In the genomic region with DNA sequence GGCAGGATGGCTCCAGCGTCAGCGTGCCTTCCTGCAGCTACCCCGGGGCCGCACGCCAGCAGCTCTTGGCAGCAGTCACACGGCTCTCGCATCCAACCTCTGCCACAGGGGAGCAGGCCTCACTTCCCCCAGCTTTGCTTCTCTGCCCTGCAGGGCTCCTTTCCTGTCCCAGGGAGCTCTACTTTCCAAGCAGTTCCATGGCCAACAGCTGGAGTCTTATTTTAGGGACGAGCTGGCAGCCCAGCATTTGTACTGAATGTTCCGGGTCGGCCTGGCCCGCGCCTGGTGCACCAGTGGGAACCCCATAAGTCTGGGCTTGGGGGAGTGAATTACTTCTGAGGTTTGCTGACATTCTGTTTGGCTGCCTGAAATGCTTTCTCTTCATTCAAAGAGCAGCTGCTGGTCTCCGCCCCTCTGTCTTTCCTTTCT, we compare ENCODE assay signal across 9 cellular contexts. TPM values are rescaled to one million over a fixed set of nuclear protein-coding genes. Genes with fewer than 3 reads are reported as not detected.
DNase-seq lines count a peak whose midpoint lies in the region; ATAC-seq and TF ChIP-seq lines count a peak whose summit lies in the region.
"Had no signal": no experiment of that assay in that cellular context is flagged by ENCODE, and none has a peak within 500 bp of the region (broad histone marks: within the 10 kb centered on the region; RNA-seq: fewer than 3 reads in every experiment).

No MANE protein-coding gene starts in this region.

- no peak overlapping the region for H2BK120ac ChIP-seq in H9 (ENCODE audit: low read depth, low read length, poor library complexity, severe bottlenecking)

- WGBS in H9 (ENCODE audit: extremely low coverage, insufficient read length, low lambda C conversion rate): no CpG with 5 or more reads among the region's 13 CpGs

- no peak overlapping the region for H3K27ac ChIP-seq in H9 (ENCODE audit: insufficient read length, low read depth, low read length)
- peak overlapping the region; percentile 76 for H3K27ac ChIP-seq in lower lobe of right lung
- H3K27ac ChIP-seq in skeletal muscle tissue (ENCODE audit: low read depth, low read length): peak overlapping the region; percentile 81

- ATAC-seq in lower lobe of right lung: peak; percentile 31 to 59
- ATAC-seq in GM21723 (IDR thresholded peaks at IDR 0.05; ENCODE audit: unreplicated experiment): no peak

- H3K36me3 Mint-ChIP-seq in H9 (ENCODE audit: insufficient read depth in 1 of 3, low read depth in 3 of 3): no peaks in the 10 kb centered on the region
- H3K36me3 Mint-ChIP-seq: CD4-positive, CD25-positive, alpha-beta regulatory T cell had no signal

- DNase-seq in H9 (peak; percentile 43), dermis blood vessel endothelial cell (peak; percentile 20), lower lobe of right lung (no peak), SKM-1 (lab: John Stamatoyannopoulos, UW; ENCODE audit: unreplicated experiment) (no peak), NOMO-1 (lab: John Stamatoyannopoulos, UW; ENCODE audit: unreplicated experiment in 2 of 2) (no peak), cerebellar nuclear complex (lab: John Stamatoyannopoulos, UW) (no peak)
- DNase-seq: CD4-positive, CD25-positive, alpha-beta regulatory T cell had no signal

- H3K18ac ChIP-seq in H9 (ENCODE audit: insufficient read length, low read depth, low read length): no peak overlapping the region

- H2BK12ac ChIP-seq in H9 (ENCODE audit: insufficient read length, low read depth, low read length): no peak overlapping the region

- no peak overlapping the region for H4K91ac ChIP-seq in H9 (ENCODE audit: insufficient read length, low read depth, low read length)

- 0 out of 2 replicates have a peak overlapping the region, but pooled peaks have one; percentile 34 for H3K14ac ChIP-seq in H9 (ENCODE audit: insufficient read depth, low read length)

- H3K4me3 ChIP-seq in lower lobe of right lung (peak overlapping the region; percentile 22), skeletal muscle tissue (ENCODE audit: low read length in 3 of 3) (peak overlapping the region; percentile 34 to 56 (median 51))

- peaks cover 12 to 22% of the 10 kb centered on the region in 2 experiments for H3K4me1 Mint-ChIP-seq in H9
- H3K4me1 Mint-ChIP-seq: CD4-positive, CD25-positive, alpha-beta regulatory T cell had no signal

- no peak overlapping the region for H2BK5ac ChIP-seq in H9 (ENCODE audit: insufficient read length, low read length)

- no peak overlapping the region for H3K9ac ChIP-seq in H9 (ENCODE audit: extremely low read depth, insufficient read length, low read length)
- peak overlapping the region; percentile 53 to 68 (median 64) for H3K9ac ChIP-seq in skeletal muscle tissue (ENCODE audit: low read depth in 1 of 3, low read length in 3 of 3)

- H2AK5ac ChIP-seq in H9 (ENCODE audit: insufficient read length, low read length): no peak overlapping the region

- TF ChIP-seq CTCF in H9 (conservative IDR thresholded peaks at IDR 0.05) (no peak), lower lobe of right lung (IDR thresholded peaks at IDR 0.05) (no peak)

- H3K4me1 ChIP-seq in H9 (ENCODE audit: insufficient read depth, low read length): no peaks in the 10 kb centered on the region
- peaks cover 32% of the 10 kb centered on the region for H3K4me1 ChIP-seq in lower lobe of right lung
- H3K4me1 ChIP-seq in skeletal muscle tissue (ENCODE audit: control insufficient read depth in 3 of 3, insufficient read depth in 3 of 3, low read length in 3 of 3): peaks cover 53 to 61% (median 55%) of the 10 kb centered on the region in 3 donors

- peaks cover 2% of the 10 kb centered on the region for H3K27me3 Mint-ChIP-seq in H9 (ENCODE audit: low read depth)

- no peak overlapping the region for H3K4ac ChIP-seq in H9 (ENCODE audit: low read depth, low read length)

- no peaks in the 10 kb centered on the region for H3K36me3 ChIP-seq in lower lobe of right lung
- H3K36me3 ChIP-seq in skeletal muscle tissue (ENCODE audit: control insufficient read depth in 3 of 3, insufficient read depth in 3 of 3, low read length in 3 of 3): peaks cover 0 to 3% (median 0%) of the 10 kb centered on the region in 3 donors

- H4K8ac ChIP-seq in H9 (replicated peaks; ENCODE audit: insufficient read length, low read depth, low read length): no peak overlapping the region

- no peak overlapping the region for H3K4me3 Mint-ChIP-seq in H9
- H3K4me3 Mint-ChIP-seq: CD4-positive, CD25-positive, alpha-beta regulatory T cell had no signal

- no peak overlapping the region for H2BK20ac ChIP-seq in H9 (ENCODE audit: low read depth, low read length, poor library complexity, severe bottlenecking)

- H3K23me2 ChIP-seq in H9 (ENCODE audit: insufficient read length, low read depth, low read length, poor library complexity, severe bottlenecking): no peaks in the 10 kb centered on the region

- H3T11ph ChIP-seq in H9 (ENCODE audit: low read length): no peak overlapping the region

- H3K27me3 ChIP-seq in H9 (ENCODE audit: insufficient read depth, low read length) (no peaks in the 10 kb centered on the region), lower lobe of right lung (ENCODE audit: low read depth) (no peaks in the 10 kb centered on the region), skeletal muscle tissue (ENCODE audit: control insufficient read depth in 3 of 3, insufficient read depth in 3 of 3, low read length in 3 of 3) (no peaks in the 10 kb centered on the region)

- intact Hi-C loops in lower lobe of right lung (cut with DNase I): no loop called here

- H4K20me1 ChIP-seq in H9 (ENCODE audit: control insufficient read depth, insufficient read depth, insufficient read length): no peaks in the 10 kb centered on the region

- H4K5ac ChIP-seq in H9 (ENCODE audit: insufficient read length, low read depth, low read length): no peak overlapping the region

- no peaks in the 10 kb centered on the region for H3K79me1 ChIP-seq in H9 (ENCODE audit: insufficient read depth, low read depth, low read length, poor library complexity, severe bottlenecking)

- no peak overlapping the region for H2AFZ ChIP-seq in H9 (ENCODE audit: low read length)

- H3K56ac ChIP-seq in H9 (ENCODE audit: insufficient read length, low read depth, low read length): no peak overlapping the region

- H3K4me2 ChIP-seq in H9 (ENCODE audit: insufficient read depth, insufficient read length, low read length): no peak overlapping the region

- H3K27ac Mint-ChIP-seq in H9: no peak overlapping the region

- H3K9me3 ChIP-seq in H9 (ENCODE audit: control insufficient read depth, low read depth, low read length) (no peaks in the 10 kb centered on the region), lower lobe of right lung (no peaks in the 10 kb centered on the region), skeletal muscle tissue (ENCODE audit: control insufficient read depth in 3 of 3, low read length in 3 of 3) (no peaks in the 10 kb centered on the region)

- H3K79me2 ChIP-seq in H9 (ENCODE audit: insufficient read depth, low read length): no peaks in the 10 kb centered on the region

- H3K23ac ChIP-seq in H9 (ENCODE audit: insufficient read length, low read depth, low read length): no peak overlapping the region

- H3K9me3 Mint-ChIP-seq in H9: no peaks in the 10 kb centered on the region
- H3K9me3 Mint-ChIP-seq: CD4-positive, CD25-positive, alpha-beta regulatory T cell had no signal

- no peak overlapping the region for H2BK15ac ChIP-seq in H9 (ENCODE audit: low read depth, low read length)

RNA-seq across cellular contexts. Expression of gene GADD45G, which starts 34.6 kb away (rescaled TPM):
- 6.8 and 7.7 TPM in 2 replicates for total RNA-seq in H9 (2021)
- total RNA-seq in dermis blood vessel endothelial cell: not detected in 2 replicates
- total RNA-seq in lower lobe of right lung: 14.4 TPM
- total RNA-seq in skeletal muscle tissue: 2.1 TPM

Comparison
In these comparisons a context has a peak if more than half of its experiments do, and no peak if none do; other contexts are left out.
1. DNase-seq: peak in H9 (single experiment) and dermis blood vessel endothelial cell (single experiment); none in lower lobe of right lung (single experiment), SKM-1 (single experiment), NOMO-1 (0 of 2) and cerebellar nuclear complex (0 of 2).